ENCODE assay signal across 9 cellular contexts in genomic region chr2:47404356-47404755, GRCh38. TPM values are rescaled to one million over a fixed set of nuclear protein-coding genes. Genes with fewer than 3 reads are reported as not detected.
A peak's percentile ranks its signal among the peaks of the same experiment; 100 is the strongest.
DNase-seq lines count a peak whose midpoint lies in the region; ATAC-seq and TF ChIP-seq lines count a peak whose summit lies in the region.
"Had no signal": no experiment of that assay in that cellular context is flagged by ENCODE, and none has a peak within 500 bp of the region (broad histone marks: within the 10 kb centered on the region; RNA-seq: fewer than 3 reads in every experiment).

No MANE protein-coding gene starts in this region.

- no peaks in the 10 kb centered on the region; the same call in 1 of the 2 replicates for H3F3A ChIP-seq in MM.1S (ENCODE audit: insufficient read depth, low read length)

- DNase-seq in MM.1S = no peak
- DNase-seq in osteoblast (ENCODE audit: insufficient read length, low spot score, missing footprints) = no peak
- no peak for DNase-seq in inferior parietal cortex (ENCODE audit: extremely low spot score)
- no peak for DNase-seq in SHP77 treated with DMSO at 0.1 percent for 48 hours (lab: John Stamatoyannopoulos, UW)
- DNase-seq: midbrain had no signal

- H3K4me2 ChIP-seq in MM.1S (ENCODE audit: low read depth, low read length) (peak overlapping the region; percentile 89), osteoblast (ENCODE audit: insufficient read depth, low read length) (peak overlapping the region; percentile 100)

- peaks cover 7% of the 10 kb centered on the region for H3K36me3 ChIP-seq in ES-I3 (ENCODE audit: insufficient read depth, low read length)
- H3K36me3 ChIP-seq in MM.1S (replicated peaks; ENCODE audit: insufficient read depth, low read length) = no peaks in the 10 kb centered on the region
- no peaks in the 10 kb centered on the region for H3K36me3 ChIP-seq in endocrine pancreas (ENCODE audit: control insufficient read depth, insufficient read depth, low read length)
- no peaks in the 10 kb centered on the region for H3K36me3 ChIP-seq in osteoblast (ENCODE audit: insufficient read depth, low read length)

- no peak for TF ChIP-seq CTCF in MM.1S (IDR thresholded peaks at IDR 0.05; ENCODE audit: low read length)
- TF ChIP-seq CTCF in osteoblast (IDR thresholded peaks at IDR 0.05; ENCODE audit: extremely low read depth, low read depth, low read length) = no peak

- H3K9me3 ChIP-seq in ES-I3 (ENCODE audit: control insufficient read depth, insufficient read depth, low read length) (no peaks in the 10 kb centered on the region), MM.1S (replicated peaks; ENCODE audit: insufficient read depth, low read length) (no peaks in the 10 kb centered on the region), endocrine pancreas (ENCODE audit: control insufficient read depth, low read length) (no peaks in the 10 kb centered on the region), osteoblast (ENCODE audit: low read depth, low read length) (no peaks in the 10 kb centered on the region)

- peak overlapping the region; percentile 96 for H3K4me3 ChIP-seq in MM.1S (ENCODE audit: low read length)
- peak overlapping the region; percentile 37 for H3K4me3 ChIP-seq in endocrine pancreas (ENCODE audit: control insufficient read depth, insufficient read depth, low read length)
- peak overlapping the region; percentile 86 for H3K4me3 ChIP-seq in osteoblast (ENCODE audit: insufficient read depth, low read length)

- no peaks in the 10 kb centered on the region for H3K27me3 ChIP-seq in MM.1S (replicated peaks; ENCODE audit: insufficient read depth, low read length)
- no peaks in the 10 kb centered on the region for H3K27me3 ChIP-seq in endocrine pancreas (ENCODE audit: control insufficient read depth, insufficient read depth, low read length)
- no peaks in the 10 kb centered on the region for H3K27me3 ChIP-seq in osteoblast (ENCODE audit: insufficient read depth, low read length)

- peaks cover 4% of the 10 kb centered on the region; the same call in 1 of the 2 replicates for H3K4me1 ChIP-seq in ES-I3 (ENCODE audit: insufficient read depth, low read length)
- H3K4me1 ChIP-seq in MM.1S (ENCODE audit: low read length) = peaks cover 10% of the 10 kb centered on the region; the same call in 1 of the 2 replicates
- H3K4me1 ChIP-seq in endocrine pancreas (ENCODE audit: control insufficient read depth, insufficient read depth, low read length) = no peaks in the 10 kb centered on the region
- H3K4me1 ChIP-seq in osteoblast (ENCODE audit: insufficient read depth, low read length) = peaks cover 13% of the 10 kb centered on the region

- H3K79me2 ChIP-seq in MM.1S (ENCODE audit: low read length) = peaks cover 48% of the 10 kb centered on the region
- peaks cover 46% of the 10 kb centered on the region for H3K79me2 ChIP-seq in osteoblast (ENCODE audit: insufficient read depth, low read length)

- H2AFZ ChIP-seq in MM.1S (ENCODE audit: low read length) = no peak overlapping the region
- no peak overlapping the region for H2AFZ ChIP-seq in osteoblast (ENCODE audit: low read length)

- ATAC-seq in GM19397 (IDR thresholded peaks at IDR 0.05; ENCODE audit: unreplicated experiment) = no peak
- no peak for ATAC-seq in GM21367 (IDR thresholded peaks at IDR 0.05; ENCODE audit: unreplicated experiment)

- H4K20me1 ChIP-seq in MM.1S (ENCODE audit: insufficient read depth, low read length) (no peaks in the 10 kb centered on the region), osteoblast (ENCODE audit: insufficient read depth, low read length) (peaks cover 2% of the 10 kb centered on the region)

- peak overlapping the region; percentile 82 for H3K9ac ChIP-seq in ES-I3 (ENCODE audit: low read depth, low read length)
- H3K9ac ChIP-seq in MM.1S (ENCODE audit: low read length) = no peak overlapping the region
- no peak overlapping the region for H3K9ac ChIP-seq in endocrine pancreas (ENCODE audit: control insufficient read depth, insufficient read depth, low read length)

- H3K9me2 ChIP-seq in MM.1S (replicated peaks; ENCODE audit: insufficient read depth, low read length) = no peaks in the 10 kb centered on the region

- H3K27ac ChIP-seq in MM.1S (ENCODE audit: low read length) (no peak overlapping the region), osteoblast (ENCODE audit: low read depth, low read length) (no peak overlapping the region)

RNA-seq across cellular contexts. Expression of gene MSH2, which starts 1.4 kb away (rescaled TPM):
- 14.5 and 16.5 TPM in 2 replicates for total RNA-seq in osteoblast

RNA-seq across cellular contexts. Expression of gene EPCAM, which starts 35.2 kb away (rescaled TPM):
- under 0.01 TPM in 1 of 2 replicates, not detected in the other for total RNA-seq in osteoblast

Comparison
In these comparisons a context has a peak if more than half of its experiments do, and no peak if none do; other contexts are left out.
1. H3K4me3 ChIP-seq: peak in every context shown above with its lines; median percentile 96 in MM.1S; 86 in osteoblast; 37 in endocrine pancreas.